Comparison of ENCODE assay signal across 9 cellular contexts in the genomic region with DNA sequence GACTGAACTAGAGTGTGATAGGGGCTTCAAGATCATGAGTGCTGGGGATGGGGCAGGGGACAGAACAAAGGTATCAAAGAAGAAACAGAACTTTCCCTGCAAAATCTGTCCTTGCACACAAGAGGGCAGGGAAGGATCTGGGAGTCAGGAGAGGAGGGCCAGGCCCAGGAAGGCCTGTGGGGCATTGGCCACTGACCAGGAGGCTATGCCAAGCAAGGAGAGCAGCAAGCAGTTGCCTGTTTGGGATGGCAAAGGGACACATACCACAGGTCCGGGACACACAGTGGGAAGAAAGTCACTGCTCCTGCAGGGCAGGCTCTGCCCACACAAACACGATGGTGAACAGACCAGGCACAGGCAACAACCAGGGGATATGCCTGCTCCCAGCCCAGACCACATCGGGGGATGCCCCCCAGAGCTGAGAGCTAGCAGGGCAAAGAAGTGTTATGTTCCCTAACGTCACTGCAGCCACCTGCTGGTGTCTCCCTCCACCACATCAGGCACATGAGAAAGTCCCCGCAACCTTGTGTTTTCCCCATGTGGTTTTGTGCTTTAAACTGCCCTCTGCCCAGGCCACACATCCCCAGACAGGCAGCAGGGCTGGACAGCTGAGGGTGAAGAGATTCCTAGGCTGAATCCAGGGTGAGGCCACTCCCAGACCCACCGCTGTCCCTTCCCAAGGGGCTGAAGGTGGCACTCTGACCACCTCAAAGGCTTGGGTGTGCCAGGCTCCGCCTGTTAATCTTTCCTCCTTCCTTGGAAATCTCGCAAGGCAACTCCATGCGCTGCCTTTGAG. TPM values are rescaled to one million over a fixed set of nuclear protein-coding genes. Genes with fewer than 3 reads are reported as not detected.
DNase-seq lines count a peak whose midpoint lies in the region; ATAC-seq and TF ChIP-seq lines count a peak whose summit lies in the region.
"Had no signal": no experiment of that assay in that cellular context is flagged by ENCODE, and none has a peak within 500 bp of the region (broad histone marks: within the 10 kb centered on the region; RNA-seq: fewer than 3 reads in every experiment).

No MANE protein-coding gene starts in this region.

- no peak overlapping the region for H3K27ac ChIP-seq in DND-41 (ENCODE audit: low read length)
- H3K27ac ChIP-seq: psoas muscle had no signal

- peaks cover 10% of the 10 kb centered on the region for H4K20me1 ChIP-seq in DND-41 (ENCODE audit: insufficient read depth, low read length)

- H3K27me3 ChIP-seq in DND-41 (ENCODE audit: insufficient read depth, low read length, poor library complexity) = no peaks in the 10 kb centered on the region

- H3K9me3 Mint-ChIP-seq in activated naive CD8-positive, alpha-beta T cell treated with anti-CD3 and anti-CD28 coated beads for 36 hours = no peaks in the 10 kb centered on the region

- no peak overlapping the region for H3K9ac ChIP-seq in DND-41 (ENCODE audit: low read depth, low read length)

- H3K36me3 Mint-ChIP-seq in activated naive CD8-positive, alpha-beta T cell treated with anti-CD3 and anti-CD28 coated beads for 36 hours = peaks cover 12% of the 10 kb centered on the region

- H3K36me3 ChIP-seq in DND-41 (ENCODE audit: insufficient read depth, low read length) = peaks cover 45% of the 10 kb centered on the region

- H3K79me2 ChIP-seq in DND-41 (ENCODE audit: insufficient read depth, low read length) = no peaks in the 10 kb centered on the region

- TF ChIP-seq CTCF in DND-41 (IDR thresholded peaks at IDR 0.05; ENCODE audit: borderline replicate concordance, extremely low read depth, low read length, poor library complexity, severe bottlenecking) = peak; percentile 26

- DNase-seq in DND-41 (no peak), GM19238 (ENCODE audit: insufficient read length, low spot score) (peak; percentile 77), KG1 (lab: John Stamatoyannopoulos, UW) (no peak), H4 (ENCODE audit: low spot score) (no peak), NCI-H2171 (lab: John Stamatoyannopoulos, UW) (no peak), NAMALWA (ENCODE audit: low spot score) (no peak)
- peak; percentile 81 for DNase-seq in activated naive CD8-positive, alpha-beta T cell treated with anti-CD3 and anti-CD28 coated beads for 36 hours
- DNase-seq: psoas muscle had no signal

- no peak overlapping the region for H3K4me2 ChIP-seq in DND-41 (ENCODE audit: insufficient read depth, low read length)

- H3K27ac Mint-ChIP-seq in activated naive CD8-positive, alpha-beta T cell treated with anti-CD3 and anti-CD28 coated beads for 36 hours = peak overlapping the region; percentile 78

- no peaks in the 10 kb centered on the region for H3K4me1 ChIP-seq in DND-41 (ENCODE audit: insufficient read depth, low read length)
- H3K4me1 ChIP-seq: psoas muscle had no signal

- peaks cover 14% of the 10 kb centered on the region for H3K4me1 Mint-ChIP-seq in activated naive CD8-positive, alpha-beta T cell treated with anti-CD3 and anti-CD28 coated beads for 36 hours

- ATAC-seq in DND-41 (ENCODE audit: insufficient read depth, low read depth) (0 out of 3 replicates have a peak, but pooled peaks have one; percentile 12), HG03095 (IDR thresholded peaks at IDR 0.05; ENCODE audit: unreplicated experiment) (peak; percentile 85)

- no peaks in the 10 kb centered on the region for H3K27me3 Mint-ChIP-seq in activated naive CD8-positive, alpha-beta T cell treated with anti-CD3 and anti-CD28 coated beads for 36 hours

- no peak overlapping the region for H3K4me3 Mint-ChIP-seq in activated naive CD8-positive, alpha-beta T cell treated with anti-CD3 and anti-CD28 coated beads for 36 hours

- no peak overlapping the region for H2AFZ ChIP-seq in DND-41 (ENCODE audit: low read depth, low read length)

- H3K9me3 ChIP-seq in DND-41 (ENCODE audit: insufficient read depth, low read length, severe bottlenecking) = no peaks in the 10 kb centered on the region
- H3K9me3 ChIP-seq: psoas muscle had no signal

- no peak overlapping the region for H3K4me3 ChIP-seq in DND-41 (ENCODE audit: low read depth in 1 of 2, low read length in 2 of 2)
- H3K4me3 ChIP-seq: psoas muscle had no signal

RNA-seq across cellular contexts. Expression of a gene that starts 53.6 kb away (rescaled TPM):
- 10 to 100 TPM; 55.7 to 56.2 TPM for total RNA-seq in activated naive CD8-positive, alpha-beta T cell treated with anti-CD3 and anti-CD28 coated beads for 36 hours
- total RNA-seq in H4 (2014; rRNA removed; shearing (Covaris generic)) = 2.1 and 2.4 TPM in 2 replicates

Comparison
In these comparisons a context has a peak if more than half of its experiments do, and no peak if none do; other contexts are left out.
1. DNase-seq: peak in GM19238 (single experiment) and activated naive CD8-positive, alpha-beta T cell treated with anti-CD3 and anti-CD28 coated beads for 36 hours (single experiment); none in DND-41 (single experiment), KG1 (single experiment), H4 (single experiment), NCI-H2171 (single experiment) and NAMALWA (single experiment).
2. RNA of a gene that starts 53.6 kb away (total RNA-seq): 55.7 to 56.2 TPM in activated naive CD8-positive, alpha-beta T cell treated with anti-CD3 and anti-CD28 coated beads for 36 hours; 2.1 to 2.4 TPM in H4; every median in the first group is over 10 times any median in the second.